1 cellular context compared by ENCODE assay signal in genomic region chr3:81443948-81444347, GRCh38.
TF ChIP-seq lines count a peak whose summit lies in the region.

No MANE protein-coding gene starts in this region.

TF ChIP-seq in A549, 52 proteins besides CTCF, POLR2A, EP300 and RAD21 (continued from another document):
- no peak for TF ChIP-seq REST (IDR thresholded peaks at IDR 0.05)
- TF ChIP-seq POLR2AphosphoS2 (conservative IDR thresholded peaks at IDR 0.05; ENCODE audit: low read length), result no peak
- TF ChIP-seq HES2 (IDR thresholded peaks at IDR 0.05), result no peak
- peak; percentile 65 for TF ChIP-seq MAFK (IDR thresholded peaks at IDR 0.05; ENCODE audit: partially characterized antibody)
- TF ChIP-seq PBX3 (IDR thresholded peaks at IDR 0.05), result no peak
- no peak for TF ChIP-seq CBX2 (IDR thresholded peaks at IDR 0.05; ENCODE audit: borderline replicate concordance, low read depth)
- TF ChIP-seq FOXS1 (CRISPR knock-in tag; IDR thresholded peaks at IDR 0.05), result no peak
- TF ChIP-seq RNF2 (IDR thresholded peaks at IDR 0.05; ENCODE audit: borderline replicate concordance, low read depth), result no peak
- peak in 1 of 2 experiments; percentile 40; a peak in 1 of 5 replicates for TF ChIP-seq JUN (IDR thresholded peaks at IDR 0.05)
- TF ChIP-seq RARB (CRISPR knock-in tag; IDR thresholded peaks at IDR 0.05), result no peak
- TF ChIP-seq JUNB (IDR thresholded peaks at IDR 0.05), result peak; percentile 71
- TF ChIP-seq HEYL (CRISPR knock-in tag; IDR thresholded peaks at IDR 0.05), result no peak
- no peak for TF ChIP-seq KDM5A (IDR thresholded peaks at IDR 0.05)
- TF ChIP-seq ZNF302 (CRISPR knock-in tag; IDR thresholded peaks at IDR 0.05), result no peak
- no peak for TF ChIP-seq HMGXB4 (CRISPR knock-in tag; IDR thresholded peaks at IDR 0.05; ENCODE audit: borderline replicate concordance)
- TF ChIP-seq ELK1 (IDR thresholded peaks at IDR 0.05; ENCODE audit: low read depth, low read length), result no peak
- no peak for TF ChIP-seq CHD4 (IDR thresholded peaks at IDR 0.05; ENCODE audit: borderline replicate concordance)
- no peak for TF ChIP-seq CHD2 (IDR thresholded peaks at IDR 0.05; ENCODE audit: low read length, partially characterized antibody)
- no peak for TF ChIP-seq PHF8 (IDR thresholded peaks at IDR 0.05; ENCODE audit: borderline replicate concordance, low read depth)
- TF ChIP-seq HOXB13 (CRISPR knock-in tag; IDR thresholded peaks at IDR 0.05; ENCODE audit: low read depth), result no peak
- TF ChIP-seq KDM1A (IDR thresholded peaks at IDR 0.05; ENCODE audit: low read depth), result no peak
- no peak for TF ChIP-seq SMC3 (IDR thresholded peaks at IDR 0.05)
- TF ChIP-seq GATA3 (IDR thresholded peaks at IDR 0.05; ENCODE audit: borderline replicate concordance), result no peak
- TF ChIP-seq RFX5 (IDR thresholded peaks at IDR 0.05), result no peak
- TF ChIP-seq HOXA7 (CRISPR knock-in tag; IDR thresholded peaks at IDR 0.05), result no peak
- TF ChIP-seq MAZ (IDR thresholded peaks at IDR 0.05; ENCODE audit: borderline replicate concordance, low read depth, low read length), result no peak
